Comparison of ENCODE assay signal across 27 cellular contexts in the genomic region with DNA sequence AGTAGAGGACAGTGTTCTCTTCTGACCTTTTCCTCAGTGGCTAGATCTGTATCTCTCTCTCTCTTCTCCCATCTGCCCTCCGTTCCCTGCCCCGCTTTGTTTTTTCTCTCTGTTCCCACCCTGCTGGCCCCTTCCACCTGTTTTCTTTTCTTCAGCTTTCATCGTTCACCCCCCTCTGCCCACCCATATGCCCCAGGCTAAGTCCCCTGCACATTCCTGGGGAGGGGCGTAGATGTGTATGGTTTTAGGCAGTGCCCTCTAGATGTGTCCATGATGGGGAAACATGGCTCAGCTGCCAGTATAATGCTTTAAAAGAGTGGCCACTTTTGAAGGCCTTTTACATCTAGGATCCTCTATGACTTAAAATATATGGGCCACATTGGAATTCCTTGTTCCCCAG.
"Had no signal": no experiment of that assay in that cellular context is flagged by ENCODE, and none has a peak within 500 bp of the region (broad histone marks: within the 10 kb centered on the region; RNA-seq: fewer than 3 reads in every experiment).

No MANE protein-coding gene starts in this region.

- H3K9me3 ChIP-seq: ascending aorta, body of pancreas, Peyer's patch had no signal

- H3K4me1 Mint-ChIP-seq: activated CD8-positive, alpha-beta memory T cell treated with anti-CD3 and anti-CD28 coated beads, Interleukin-2, amount 10 ng/mL, durations not matched to agents 7 days and 5 days; activated naive CD8-positive, alpha-beta T cell treated with anti-CD3 and anti-CD28 coated beads, Interleukin-2, amount 50 U/mL, for 24 hours had no signal

- H3K27me3 Mint-ChIP-seq: activated naive CD8-positive, alpha-beta T cell treated with anti-CD3 and anti-CD28 coated beads, Interleukin-2, amount 50 U/mL, for 24 hours had no signal

- H3K27me3 ChIP-seq: ascending aorta, body of pancreas, Peyer's patch had no signal

- H3K9me3 Mint-ChIP-seq: activated naive CD4-positive, alpha-beta T cell treated with anti-CD3 and anti-CD28 coated beads, Interleukin-2, amount 50 U/mL, for 72 hours; activated naive CD8-positive, alpha-beta T cell treated with anti-CD3 and anti-CD28 coated beads, Interleukin-2, amount 50 U/mL, for 24 hours; activated T-cell treated with anti-CD3 and anti-CD28 coated beads, Interleukin-2, amount 50 U/mL, for 4 hours; WTC11 had no signal

- H3K36me3 ChIP-seq: ascending aorta, Peyer's patch had no signal

- H3K27ac ChIP-seq: ascending aorta, body of pancreas, Peyer's patch had no signal

- H3K4me3 Mint-ChIP-seq: activated CD8-positive, alpha-beta memory T cell treated with anti-CD3 and anti-CD28 coated beads, Interleukin-2, amount 10 ng/mL, durations not matched to agents 7 days and 5 days; activated CD8-positive, alpha-beta T cell treated with anti-CD3 and anti-CD28 coated beads, Interleukin-2, amount 10 ng/mL, durations not matched to agents 7 days and 5 days; activated naive CD8-positive, alpha-beta T cell treated with anti-CD3 and anti-CD28 coated beads, Interleukin-2, amount 50 U/mL, for 24 hours; activated T-cell treated with anti-CD3 and anti-CD28 coated beads, Interleukin-2, amount 50 U/mL, for 4 hours; T-helper 17 cell; WTC11 had no signal

- ATAC-seq: activated CD8-positive, alpha-beta memory T cell treated with anti-CD3 and anti-CD28 coated beads, Interleukin-2, amount 10 ng/mL, durations not matched to agents 7 days and 5 days; activated CD8-positive, alpha-beta T cell treated with anti-CD3 and anti-CD28 coated beads, Interleukin-2, amount 10 ng/mL, durations not matched to agents 7 days and 5 days; activated naive CD4-positive, alpha-beta T cell treated with anti-CD3 and anti-CD28 coated beads, Interleukin-2, amount 50 U/mL, for 72 hours; activated naive CD8-positive, alpha-beta T cell treated with anti-CD3 and anti-CD28 coated beads, Interleukin-2, amount 50 U/mL, for 24 hours; activated T-cell treated with anti-CD3 and anti-CD28 coated beads, Interleukin-2, amount 50 U/mL, for 4 hours; body of pancreas; K562; T-helper 17 cell; WTC11 had no signal

- H3K4me1 ChIP-seq: ascending aorta, body of pancreas, Peyer's patch had no signal

- H3K36me3 Mint-ChIP-seq: activated naive CD4-positive, alpha-beta T cell treated with anti-CD3 and anti-CD28 coated beads, Interleukin-2, amount 50 U/mL, for 72 hours; WTC11 had no signal

- H3K4me3 ChIP-seq: ascending aorta, body of pancreas, K562, Peyer's patch had no signal

- DNase-seq: activated CD4-positive, alpha-beta T cell treated with anti-CD3 and anti-CD28 coated beads for 48 hours; activated CD4-positive, alpha-beta T cell treated with anti-CD3 and anti-CD28 coated beads, Interleukin-2, amount 50 U/mL, for 4 hours; activated CD4-positive, CD25-positive, alpha-beta regulatory T cell treated with anti-CD3 and anti-CD28 coated beads, Interleukin-2, amount 50 U/mL, for 72 hours; activated CD8-positive, alpha-beta memory T cell treated with anti-CD3 and anti-CD28 coated beads, Interleukin-2, amount 10 ng/mL, durations not matched to agents 7 days and 5 days; activated CD8-positive, alpha-beta T cell treated with anti-CD3 and anti-CD28 coated beads, Interleukin-2, amount 10 ng/mL, durations not matched to agents 7 days and 5 days; activated effector memory CD4-positive, alpha-beta T cell treated with anti-CD3 and anti-CD28 coated beads, Interleukin-2, amount 50 U/mL, for 16 hours; activated naive CD4-positive, alpha-beta T cell treated with Interleukin-2 at 50 U/mL for 16 hours; activated naive CD8-positive, alpha-beta T cell treated with anti-CD3 and anti-CD28 coated beads, Interleukin-2, amount 50 U/mL, for 24 hours; activated T-cell treated with anti-CD3 and anti-CD28 coated beads, Interleukin-2, amount 50 U/mL, for 4 hours; amniotic stem cell; body of pancreas; central memory CD4-positive, alpha-beta T cell; Karpas-422; NCI-H1105 treated with DMSO at 0.1 percent for 48 hours; NCI-H1436 treated with DMSO at 0.1 percent for 48 hours; NCI-H187; NCI-H2081; NCI-H510A treated with DMSO at 0.1 percent for 48 hours; NCI-H69; Peyer's patch; SHP77 treated with DMSO at 0.1 percent for 48 hours; T-helper 17 cell; T-helper 9 cell had no signal

- H3K27ac Mint-ChIP-seq: activated CD8-positive, alpha-beta memory T cell treated with anti-CD3 and anti-CD28 coated beads, Interleukin-2, amount 10 ng/mL, durations not matched to agents 7 days and 5 days; activated CD8-positive, alpha-beta T cell treated with anti-CD3 and anti-CD28 coated beads, Interleukin-2, amount 10 ng/mL, durations not matched to agents 7 days and 5 days; activated naive CD4-positive, alpha-beta T cell treated with anti-CD3 and anti-CD28 coated beads, Interleukin-2, amount 50 U/mL, for 72 hours; activated naive CD8-positive, alpha-beta T cell treated with anti-CD3 and anti-CD28 coated beads, Interleukin-2, amount 50 U/mL, for 24 hours; T-helper 17 cell; WTC11 had no signal
